ENCODE assay signal across 1 cellular context in the genomic region with DNA sequence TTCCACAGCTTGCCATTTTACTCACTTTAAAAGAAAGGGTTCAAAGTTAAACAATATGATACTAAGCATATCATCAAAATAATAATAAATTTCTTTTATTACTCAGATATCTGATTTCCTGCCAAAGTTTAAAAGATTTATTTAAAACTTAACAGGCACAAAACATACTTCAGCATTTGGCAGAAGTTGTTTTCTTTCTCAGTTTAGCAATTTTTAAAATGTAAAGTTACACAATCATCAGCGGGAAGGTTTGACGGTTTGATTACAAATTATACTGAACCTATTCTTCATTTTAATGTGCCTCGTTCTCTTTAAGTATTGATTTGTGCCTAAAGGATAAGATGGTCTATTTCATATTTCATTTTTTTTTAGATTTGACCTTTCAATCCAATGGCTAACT.
TF ChIP-seq lines count a peak whose summit lies in the region.

No MANE protein-coding gene starts in this region.

TF ChIP-seq in IMR-90, 13 proteins besides CTCF, POLR2A, EP300 and RAD21 (continued from another document):
- no peak for TF ChIP-seq ELK1 (IDR thresholded peaks at IDR 0.05; ENCODE audit: borderline replicate concordance, low read depth, low read length)
